In genomic region chr10:68837626-68838322, GRCh38 we compare ENCODE assay signal across 22 cellular contexts.
"Had no signal": no experiment of that assay in that cellular context is flagged by ENCODE, and none has a peak within 500 bp of the region (broad histone marks: within the 10 kb centered on the region; RNA-seq: fewer than 3 reads in every experiment).

No MANE protein-coding gene starts in this region.

- H3K27me3 ChIP-seq: SJSA1 had no signal

- H3K27ac ChIP-seq: HL-60, SJSA1, SK-N-MC had no signal

- DNase-seq: KBM-7, MM.1S, NCI-H1092 treated with DMSO at 0.1 percent for 48 hours, NCI-H1436, NCI-H187, NCI-H2029, NCI-H2081 treated with DMSO at 0.1 percent for 48 hours, NCI-H2171, NCI-H226, NCI-H446, NCI-H510A, NCI-H524 treated with DMSO at 0.1 percent for 48 hours, NCI-H69, NCI-H774, Right ventricle myocardium superior, RPMI8226, SIG-M5 had no signal

- H3K9me3 ChIP-seq: SJSA1 had no signal

- FAIRE-seq: HTR-8/SVneo, RCC 7860 had no signal

- H3K4me1 ChIP-seq: SJSA1 had no signal

- H3K4me3 ChIP-seq: SJSA1, SK-N-MC had no signal

- H3K36me3 ChIP-seq: SJSA1 had no signal
